In the genomic region with DNA sequence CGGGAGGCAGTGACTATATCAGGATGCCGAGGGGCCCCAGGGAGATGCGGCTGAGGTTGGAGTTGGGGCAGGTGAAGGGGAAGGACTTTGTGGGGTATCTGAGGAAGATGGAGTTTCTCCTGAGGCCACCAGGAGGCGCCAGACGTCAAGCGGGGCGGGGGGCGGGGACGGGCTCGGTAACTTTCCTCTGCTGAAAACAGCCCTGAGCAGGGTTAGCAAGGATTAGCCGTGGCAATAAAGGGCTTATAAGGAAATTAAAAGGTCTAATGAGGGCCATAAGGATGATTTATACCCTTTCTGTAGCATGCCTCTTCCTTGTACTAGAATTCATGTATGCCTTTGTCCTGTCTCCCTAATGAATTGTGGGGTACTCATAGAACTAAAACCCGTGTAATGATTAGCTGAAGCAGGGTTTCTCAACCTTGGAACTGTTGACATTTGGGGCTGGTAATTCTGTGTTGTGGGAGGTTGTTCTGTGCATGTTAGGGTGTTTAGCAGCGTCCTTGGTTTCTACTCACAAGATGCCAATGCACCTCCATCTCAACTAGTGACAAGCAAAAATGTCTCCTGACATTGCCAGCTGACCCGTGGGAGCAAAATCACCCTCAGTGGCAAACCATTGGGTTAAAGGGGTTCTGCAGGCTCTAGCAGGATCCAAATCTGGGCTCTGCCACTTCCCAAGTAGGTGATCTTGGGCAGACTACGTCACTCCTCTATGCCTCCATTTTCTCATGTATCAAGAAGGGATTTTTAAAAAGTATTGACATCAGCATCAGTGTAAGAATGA, we compare ENCODE assay signal across 9 cellular contexts.
DNase-seq lines count a peak whose midpoint lies in the region; ATAC-seq, FAIRE-seq and TF ChIP-seq lines count a peak whose summit lies in the region.
"Had no signal": no experiment of that assay in that cellular context is flagged by ENCODE, and none has a peak within 500 bp of the region (broad histone marks: within the 10 kb centered on the region; RNA-seq: fewer than 3 reads in every experiment).

No MANE protein-coding gene starts in this region.

- 0 out of 2 replicates have a peak overlapping the region, but pooled peaks have one; percentile 12 for H3K4me3 Mint-ChIP-seq in WTC11

- ATAC-seq in WTC11 (peak; percentile 92), lower lobe of right lung (peak; percentile 76 to 86)

- H3K9me3 Mint-ChIP-seq in WTC11: no peaks in the 10 kb centered on the region

- H3K36me3 Mint-ChIP-seq in WTC11: no peaks in the 10 kb centered on the region

- intact Hi-C loops in lower lobe of right lung (cut with DNase I): loop anchor here (5.0 kb wide), 1 partner anchor 250 kb away; no protein-coding TSS in a partner anchor

- no peak overlapping the region for H3K4me3 ChIP-seq in KMS-11 (IDR thresholded peaks at IDR 0.05; ENCODE audit: insufficient read depth, low read depth, low read length)
- H3K4me3 ChIP-seq in bronchial epithelial cell (ENCODE audit: low read depth, low read length): no peak overlapping the region
- H3K4me3 ChIP-seq in lower lobe of right lung: no peak overlapping the region

- H3K36me3 ChIP-seq in KMS-11 (ENCODE audit: insufficient read depth) (no peaks in the 10 kb centered on the region), bronchial epithelial cell (ENCODE audit: control insufficient read depth, insufficient read depth, low read length) (no peaks in the 10 kb centered on the region), lower lobe of right lung (no peaks in the 10 kb centered on the region)

- H4K20me1 ChIP-seq in KMS-11 (ENCODE audit: insufficient read depth): no peaks in the 10 kb centered on the region

- H3K27me3 Mint-ChIP-seq in WTC11 (ENCODE audit: low read depth): peaks cover 9% of the 10 kb centered on the region

- FAIRE-seq in bronchial epithelial cell (lab: Jason Lieb, UNC): no peak
- FAIRE-seq: endometrium had no signal

- no peaks in the 10 kb centered on the region for H3K9me3 ChIP-seq in lower lobe of right lung

- peak overlapping the region; percentile 53 for H2AFZ ChIP-seq in KMS-11 (ENCODE audit: low read depth)

- peak overlapping the region; percentile 19 for H3K4me2 ChIP-seq in KMS-11

- H3K4me1 ChIP-seq in KMS-11 (ENCODE audit: low read depth, poor library complexity, severe bottlenecking) (peaks cover 7% of the 10 kb centered on the region), lower lobe of right lung (no peaks in the 10 kb centered on the region)

- no peak overlapping the region for H3K9ac ChIP-seq in KMS-11

- H3K27ac ChIP-seq in KMS-11 (no peak overlapping the region), lower lobe of right lung (no peak overlapping the region)

- H3K27me3 ChIP-seq in KMS-11 (ENCODE audit: insufficient read depth, low read depth) (no peaks in the 10 kb centered on the region), bronchial epithelial cell (ENCODE audit: control insufficient read depth, insufficient read depth, low read length) (no peaks in the 10 kb centered on the region), lower lobe of right lung (ENCODE audit: low read depth) (no peaks in the 10 kb centered on the region)

- TF ChIP-seq CTCF in KMS-11 (conservative IDR thresholded peaks at IDR 0.05; ENCODE audit: low read depth, low read length) (peak; percentile 93), WTC11 (IDR thresholded peaks at IDR 0.05) (peak; percentile 82), bronchial epithelial cell (IDR thresholded peaks at IDR 0.05; ENCODE audit: insufficient read depth, low read length, severe bottlenecking) (peak; percentile 83), lower lobe of right lung (IDR thresholded peaks at IDR 0.05) (peak; percentile 62)

- no peak overlapping the region for H3K27ac Mint-ChIP-seq in WTC11

- CTCF ChIA-PET in WTC11 (lab: Charles Lee): interaction anchor here (0.5 to 4.0 kb wide), 19 partner anchors 10 to 943 kb away, joined by 3 to 30 read pairs (median 3); a partner anchor contains a TSS

- POLR2A ChIA-PET in WTC11 (lab: Charles Lee): interaction anchor here (0.6 kb wide), 1 partner anchor 155 kb away, joined by 8 read pairs; no protein-coding TSS in a partner anchor

- H3K4me1 Mint-ChIP-seq in WTC11: peaks cover 12% of the 10 kb centered on the region

- H3K79me2 ChIP-seq in KMS-11 (ENCODE audit: insufficient read depth, low read depth): no peaks in the 10 kb centered on the region

- DNase-seq in DMS53 (lab: John Stamatoyannopoulos, UW): peak; percentile 40
- DNase-seq in DMS53 treated with DMSO at 0.1 percent for 48 hours (lab: John Stamatoyannopoulos, UW; ENCODE audit: unreplicated experiment): no peak
- DNase-seq in WTC11 (ENCODE audit: low spot score): peak; percentile 66
- DNase-seq in bronchial epithelial cell (ENCODE audit: low read depth): peak; percentile 5
- DNase-seq in lower lobe of right lung: no peak
- peak; percentile 2 to 13 for DNase-seq in stimulated activated CD8-positive, alpha-beta memory T cell treated with anti-CD3 and anti-CD28 coated beads, Interleukin-4, amount 100 ng/mL, for 1 hour (ENCODE audit: low read depth in 2 of 2, low spot score in 1 of 2)
- DNase-seq in hippocampal formation (lab: John Stamatoyannopoulos, UW): no peak

TF ChIP-seq in WTC11, 78 proteins besides CTCF, POLR2A, EP300 and RAD21:
- TF ChIP-seq, protein P1, sequence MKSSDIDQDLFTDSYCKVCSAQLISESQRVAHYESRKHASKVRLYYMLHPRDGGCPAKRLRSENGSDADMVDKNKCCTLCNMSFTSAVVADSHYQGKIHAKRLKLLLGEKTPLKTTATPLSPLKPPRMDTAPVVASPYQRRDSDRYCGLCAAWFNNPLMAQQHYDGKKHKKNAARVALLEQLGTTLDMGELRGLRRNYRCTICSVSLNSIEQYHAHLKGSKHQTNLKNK (CRISPR knock-in tag; IDR thresholded peaks at IDR 0.05): no peak
- peak; percentile 29; the same call in 1 of the 2 replicates for TF ChIP-seq ZNF423 (CRISPR knock-in tag; IDR thresholded peaks at IDR 0.05)

Comparison
In these comparisons a context has a peak if more than half of its experiments do, and no peak if none do; other contexts are left out.
1. DNase-seq: peak in DMS53 (single experiment), WTC11 (single experiment), bronchial epithelial cell (single experiment) and stimulated activated CD8-positive, alpha-beta memory T cell treated with anti-CD3 and anti-CD28 coated beads, Interleukin-4, amount 100 ng/mL, for 1 hour (2 of 2); none in DMS53 treated with DMSO at 0.1 percent for 48 hours (single experiment), lower lobe of right lung (single experiment) and hippocampal formation (0 of 2).
2. Peak in every context shown above with its lines, with median percentiles within 50 percentile points of each other: CTCF ChIP-seq.